In genomic region chr3:185555948-185556347, GRCh38 we compare ENCODE assay signal across 19 cellular contexts. TPM values are rescaled to one million over a fixed set of nuclear protein-coding genes. Genes with fewer than 3 reads are reported as not detected.
DNase-seq lines count a peak whose midpoint lies in the region; ATAC-seq and TF ChIP-seq lines count a peak whose summit lies in the region.
"Had no signal": no experiment of that assay in that cellular context is flagged by ENCODE, and none has a peak within 500 bp of the region (broad histone marks: within the 10 kb centered on the region; RNA-seq: fewer than 3 reads in every experiment).

No MANE protein-coding gene starts in this region.

- TF ChIP-seq CTCF in endodermal cell (conservative IDR thresholded peaks at IDR 0.05), result no peak
- TF ChIP-seq CTCF in prostate gland (IDR thresholded peaks at IDR 0.05), result no peak

- H3K27me3 ChIP-seq in endodermal cell (ENCODE audit: control insufficient read depth, insufficient read depth, low read length, poor library complexity, severe bottlenecking) (no peaks in the 10 kb centered on the region), prostate gland (replicated peaks; ENCODE audit: insufficient read depth) (no peaks in the 10 kb centered on the region)

- ATAC-seq in HG03520 (IDR thresholded peaks at IDR 0.05; ENCODE audit: unreplicated experiment), result no peak
- ATAC-seq: SK-N-SH treated with all-trans-retinoic acid at 6 μM for 48 hours had no signal

- peak; percentile 8 for DNase-seq in NCI-H1105 treated with DMSO at 0.1 percent for 48 hours (lab: John Stamatoyannopoulos, UW)
- no peak for DNase-seq in NCI-H1105 (lab: John Stamatoyannopoulos, UW)
- peak; percentile 14 for DNase-seq in endodermal cell
- DNase-seq in prostate gland (ENCODE audit: low spot score), result no peak
- DNase-seq in LoVo (ENCODE audit: low spot score), result no peak
- no peak for DNase-seq in medulla oblongata (ENCODE audit: extremely low spot score)
- DNase-seq in DMS 273 treated with DMSO at 0.1 percent for 48 hours (lab: John Stamatoyannopoulos, UW), result no peak
- DNase-seq: 8988T; DMS153; GF-D8; H9; Kasumi-1; NCI-H1092 treated with DMSO at 0.1 percent for 48 hours; NCI-H1694; NK-92 treated with Interleukin-12 subunit alpha and Interleukin-12 subunit beta, amount 100 ng/mL, for 24 hours; SHP77 had no signal

- H3K27ac Mint-ChIP-seq in endodermal cell, result no peak overlapping the region
- H3K27ac Mint-ChIP-seq: H9 had no signal

- TF ChIP-seq POLR2A in prostate gland (IDR thresholded peaks at IDR 0.05), result no peak

- no peak overlapping the region for H3K9ac ChIP-seq in endodermal cell (ENCODE audit: extremely low read depth, low read length, poor library complexity, severe bottlenecking)

- H3K9me3 Mint-ChIP-seq in endodermal cell, result no peaks in the 10 kb centered on the region
- H3K9me3 Mint-ChIP-seq: H9 had no signal

- H3K4me3 Mint-ChIP-seq in endodermal cell, result no peak overlapping the region
- H3K4me3 Mint-ChIP-seq: H9, IgD-negative memory B cell had no signal

- H3K27me3 Mint-ChIP-seq in endodermal cell (ENCODE audit: insufficient read depth), result peaks cover 16% of the 10 kb centered on the region

- intact Hi-C loops in prostate gland (cut with DNase I), result no loop called here

- no peaks in the 10 kb centered on the region for H3K9me3 ChIP-seq in endodermal cell (ENCODE audit: control insufficient read depth, low read length)
- no peaks in the 10 kb centered on the region for H3K9me3 ChIP-seq in prostate gland

- H3K27ac ChIP-seq in endodermal cell (ENCODE audit: low read depth, low read length), result no peak overlapping the region
- peak overlapping the region; percentile 87 to 91 for H3K27ac ChIP-seq in prostate gland

- H3K4me1 Mint-ChIP-seq in endodermal cell, result peaks cover 12% of the 10 kb centered on the region

- H3K4me1 ChIP-seq in endodermal cell (ENCODE audit: control insufficient read depth, insufficient read depth, low read length) (no peaks in the 10 kb centered on the region), prostate gland (replicated peaks) (no peaks in the 10 kb centered on the region)

- H3K36me3 ChIP-seq in endodermal cell (ENCODE audit: control insufficient read depth, insufficient read depth, low read length), result no peaks in the 10 kb centered on the region
- H3K36me3 ChIP-seq in prostate gland, result no peaks in the 10 kb centered on the region

- H3K4me3 ChIP-seq in endodermal cell (ENCODE audit: low read length) (no peak overlapping the region), prostate gland (no peak overlapping the region)

- no peaks in the 10 kb centered on the region for H3K36me3 Mint-ChIP-seq in endodermal cell (ENCODE audit: low read depth)
- H3K36me3 Mint-ChIP-seq: IgD-negative memory B cell had no signal

RNA-seq across cellular contexts. Expression of gene LIPH, which starts 3.6 kb away (rescaled TPM):
- total RNA-seq in endodermal cell, result 1 to 10 TPM in 1 of 2 donors, under 1 TPM in 1; 0.81 to 2.3 TPM
- polyA plus RNA-seq in endodermal cell (2013, experiment 1 of 2), result 0.07 TPM
- 0.62 TPM for polyA plus RNA-seq in endodermal cell (2013, experiment 2 of 2)
- 10 to 100 TPM; 17.0 to 19.6 TPM for total RNA-seq in prostate gland
- polyA plus RNA-seq: IgD-negative memory B cell had no signal

RNA-seq across cellular contexts. Expression of gene SENP2, which starts 30.1 kb away (rescaled TPM):
- 10 to 100 TPM; 44.6 to 46.4 TPM for total RNA-seq in endodermal cell
- 36.6 TPM for polyA plus RNA-seq in endodermal cell (2013, experiment 1 of 2)
- polyA plus RNA-seq in endodermal cell (2013, experiment 2 of 2), result 31.8 TPM
- total RNA-seq in prostate gland, result 10 to 100 TPM; 25.3 to 27.0 TPM

RNA-seq across cellular contexts. Expression of gene TMEM41A, which starts 57.1 kb away (rescaled TPM):
- total RNA-seq in endodermal cell (10 to 100 TPM; 19.7 to 21.4 TPM), prostate gland (10 to 100 TPM; 16.4 to 24.5 TPM)
- 18.8 TPM for polyA plus RNA-seq in endodermal cell (2013, experiment 1 of 2)
- 16.6 TPM for polyA plus RNA-seq in endodermal cell (2013, experiment 2 of 2)

Comparison
In these comparisons a context has a peak if more than half of its experiments do, and no peak if none do; other contexts are left out.
1. DNase-seq: peak in NCI-H1105 treated with DMSO at 0.1 percent for 48 hours (single experiment) and endodermal cell (single experiment); none in NCI-H1105 (single experiment), prostate gland (single experiment), LoVo (single experiment), medulla oblongata (single experiment) and DMS 273 treated with DMSO at 0.1 percent for 48 hours (single experiment).
2. RNA of gene LIPH, which starts 3.6 kb away (total RNA-seq): 17.0 to 19.6 TPM in prostate gland; 0.81 to 2.3 TPM in endodermal cell; every median in the first group is over 4 times any median in the second.